13 cellular contexts compared by ENCODE assay signal in genomic region chr2:98507461-98507860, GRCh38.
DNase-seq lines count a peak whose midpoint lies in the region; ATAC-seq and TF ChIP-seq lines count a peak whose summit lies in the region.
"Had no signal": no experiment of that assay in that cellular context is flagged by ENCODE, and none has a peak within 500 bp of the region (broad histone marks: within the 10 kb centered on the region; RNA-seq: fewer than 3 reads in every experiment).

No MANE protein-coding gene starts in this region.

- no peak for TF ChIP-seq CTCF in heart left ventricle (IDR thresholded peaks at IDR 0.05)
- TF ChIP-seq CTCF in type B pancreatic cell (conservative IDR thresholded peaks at IDR 0.05), result no peak

- H3K9me3 Mint-ChIP-seq in activated naive CD8-positive, alpha-beta T cell (ENCODE audit: low read depth), result no peaks in the 10 kb centered on the region
- H3K9me3 Mint-ChIP-seq in type B pancreatic cell, result no peaks in the 10 kb centered on the region
- H3K9me3 Mint-ChIP-seq: IgD-negative memory B cell had no signal

- peak overlapping the region; percentile 31 for H3K4me3 Mint-ChIP-seq in activated naive CD8-positive, alpha-beta T cell
- no peak overlapping the region for H3K4me3 Mint-ChIP-seq in type B pancreatic cell

- H3K9me3 ChIP-seq in heart left ventricle (no peaks in the 10 kb centered on the region), mucosa of rectum (ENCODE audit: control insufficient read depth in 2 of 2, low read length in 2 of 2) (no peaks in the 10 kb centered on the region)

- H3K4me1 ChIP-seq in heart left ventricle (peaks cover 7 to 80% (median 58%) of the 10 kb centered on the region in 12 donors), mucosa of rectum (ENCODE audit: control insufficient read depth in 2 of 2, insufficient read depth in 2 of 2, low read length in 2 of 2) (peaks cover 5 to 24% of the 10 kb centered on the region in 2 donors)

- H3K27me3 Mint-ChIP-seq in activated naive CD8-positive, alpha-beta T cell, result no peaks in the 10 kb centered on the region
- no peaks in the 10 kb centered on the region for H3K27me3 Mint-ChIP-seq in type B pancreatic cell
- H3K27me3 Mint-ChIP-seq: IgD-negative memory B cell had no signal

- DNase-seq in heart left ventricle, result no peak
- DNase-seq in left cardiac atrium, result no peak
- DNase-seq in type B pancreatic cell (ENCODE audit: extremely low spot score, unreplicated experiment), result peak; percentile 64
- DNase-seq in NK-92 treated with Interleukin-12 subunit alpha and Interleukin-12 subunit beta, amount 100 ng/mL, for 24 hours (lab: John Stamatoyannopoulos, UW), result no peak
- DNase-seq in AG08396 (ENCODE audit: low spot score), result no peak
- DNase-seq: activated CD4-positive, alpha-beta T cell treated with anti-CD3 and anti-CD28 coated beads, Interleukin-2, amount 50 U/mL, for 1 hour; AML-193; NCI-H1105 treated with DMSO at 0.1 percent for 48 hours; stimulated activated CD8-positive, alpha-beta memory T cell treated with anti-CD3 and anti-CD28 coated beads, Interleukin-4, amount 100 ng/mL, for 48 hours had no signal

- TF ChIP-seq POLR2A in heart left ventricle (IDR thresholded peaks at IDR 0.05), result no peak

- peaks cover 6% of the 10 kb centered on the region for H3K36me3 Mint-ChIP-seq in activated naive CD8-positive, alpha-beta T cell
- peaks cover 7% of the 10 kb centered on the region for H3K36me3 Mint-ChIP-seq in type B pancreatic cell

- intact Hi-C loops in heart left ventricle (cut with DNase I) (loop anchor here in 3 of 10 donors (5.0 to 10.0 kb wide), 3 partner anchors 60 to 65 kb away; partner anchors contain the start of gene INPP4A (in 2 of the 3)), left cardiac atrium (cut with DNase I) (loop anchor here in 1 of 2 donors (5.0 kb wide), 1 partner anchor 55 kb away; no protein-coding TSS in a partner anchor)

- H3K27ac ChIP-seq in heart left ventricle (peak overlapping the region in 8 of 12 donors; percentile 11 to 91 (median 61)), mucosa of rectum (ENCODE audit: low read depth in 2 of 2, low read length in 2 of 2) (peak overlapping the region; percentile 54 to 76)

- H3K9ac ChIP-seq in mucosa of rectum (ENCODE audit: low read depth in 1 of 2, low read length in 2 of 2), result no peak overlapping the region

- H3K36me3 ChIP-seq in heart left ventricle, result peaks cover 0 to 10% (median 0%) of the 10 kb centered on the region in 9 donors
- H3K36me3 ChIP-seq in mucosa of rectum (ENCODE audit: control insufficient read depth in 2 of 2, insufficient read depth in 2 of 2, low read length in 2 of 2), result no peaks in the 10 kb centered on the region

- H3K27me3 ChIP-seq in heart left ventricle, result no peaks in the 10 kb centered on the region
- H3K27me3 ChIP-seq in mucosa of rectum (ENCODE audit: control insufficient read depth in 2 of 2, insufficient read depth in 2 of 2, low read length in 2 of 2), result no peaks in the 10 kb centered on the region

- H3K27ac Mint-ChIP-seq in activated naive CD8-positive, alpha-beta T cell, result peak overlapping the region; percentile 78
- no peak overlapping the region for H3K27ac Mint-ChIP-seq in type B pancreatic cell

- peaks cover 98% of the 10 kb centered on the region for H3K4me1 Mint-ChIP-seq in activated naive CD8-positive, alpha-beta T cell (ENCODE audit: low read depth)
- H3K4me1 Mint-ChIP-seq in type B pancreatic cell (ENCODE audit: unreplicated experiment), result peaks cover 44% of the 10 kb centered on the region

- 85 to 97% (median 94%) methylated on average over 2 to 3 of the region's 3 CpGs for WGBS in heart left ventricle, 4 donors

- H3K4me3 ChIP-seq in heart left ventricle (no peak overlapping the region), mucosa of rectum (ENCODE audit: low read length in 2 of 2) (no peak overlapping the region)

- ATAC-seq in heart left ventricle (no peak), left cardiac atrium (no peak), HG03469 (IDR thresholded peaks at IDR 0.05; ENCODE audit: unreplicated experiment) (no peak)
